8 cellular contexts compared by ENCODE assay signal in genomic region chr20:56411759-56412472, GRCh38. TPM values are rescaled to one million over a fixed set of nuclear protein-coding genes. Genes with fewer than 3 reads are reported as not detected.
DNase-seq lines count a peak whose midpoint lies in the region; ATAC-seq and TF ChIP-seq lines count a peak whose summit lies in the region.

CASS4 (plus strand) TSS chr20:56412260; CDS start chr20:56412459, 199 bp downstream.

- peak within 1 kb of the TSS; percentile 15 to 44 (median 38) for H3K4me3 ChIP-seq in liver (ENCODE audit: low read depth in 1 of 3, low read length in 3 of 3)
- H3K4me3 ChIP-seq in upper lobe of left lung, result peak within 1 kb of the TSS; percentile 6 to 42 (median 36)

- H3K27ac ChIP-seq in liver (ENCODE audit: low read depth in 1 of 2, low read length in 2 of 2), result peak within 1 kb of the TSS; percentile 78 to 83
- H3K27ac ChIP-seq in upper lobe of left lung, result peak within 1 kb of the TSS; percentile 77 to 89 (median 86)

- H3K36me3 Mint-ChIP-seq in activated CD4-positive, alpha-beta T cell treated with anti-CD3 and anti-CD28 coated beads, Interleukin-2, amount 10 ng/mL, durations not matched to agents 24 days and 14 days (ENCODE audit: low read depth), result peaks cover 53% of the 10 kb centered on the region
- peaks cover 3% of the 10 kb centered on the region for H3K36me3 Mint-ChIP-seq in IgD-negative memory B cell
- peaks cover 17% of the 10 kb centered on the region for H3K36me3 Mint-ChIP-seq in osteocyte (ENCODE audit: unreplicated experiment)

- peak; percentile 37 to 40 for TF ChIP-seq RAD21 in liver (IDR thresholded peaks at IDR 0.05)

- ATAC-seq in upper lobe of left lung (ENCODE audit: low FRiP score in 2 of 2), result peak; percentile 84 to 87

- H3K4me1 ChIP-seq in liver (ENCODE audit: control insufficient read depth in 4 of 4, insufficient read depth in 4 of 4, low read length in 3 of 4) (peaks cover 2 to 30% (median 23%) of the 10 kb centered on the region in 4 donors), upper lobe of left lung (peaks cover 10 to 23% (median 14%) of the 10 kb centered on the region in 4 donors)

- TF ChIP-seq POLR2A in upper lobe of left lung (IDR thresholded peaks at IDR 0.05), result peak in 1 of 4 donors; percentile 55

- WGBS in liver, result 12% methylated on average over 10 of the region's 10 CpGs
- WGBS in upper lobe of left lung, 2 donors, result 42 to 51% methylated on average over 10 of the region's 10 CpGs

- H3K36me3 ChIP-seq in liver (ENCODE audit: control insufficient read depth in 4 of 4, insufficient read depth in 3 of 4, low read depth in 1 of 4, low read length in 3 of 4), result peaks cover 6 to 8% (median 7%) of the 10 kb centered on the region in 4 donors
- peaks cover 9 to 14% (median 11%) of the 10 kb centered on the region in 4 donors for H3K36me3 ChIP-seq in upper lobe of left lung

- H3K27ac Mint-ChIP-seq in activated CD4-positive, alpha-beta T cell treated with anti-CD3 and anti-CD28 coated beads, Interleukin-2, amount 10 ng/mL, durations not matched to agents 24 days and 14 days, result peak within 1 kb of the TSS; percentile 94
- H3K27ac Mint-ChIP-seq in IgD-negative memory B cell (peak within 1 kb of the TSS in 2 of 3 donors; percentile 41 to 63), osteocyte (ENCODE audit: unreplicated experiment) (no peak within 1 kb of the TSS)

- H3K27me3 ChIP-seq in liver (ENCODE audit: control insufficient read depth in 4 of 4, insufficient read depth in 4 of 4, low read length in 3 of 4), result no peaks in the 10 kb centered on the region
- no peaks in the 10 kb centered on the region for H3K27me3 ChIP-seq in upper lobe of left lung

- peak; percentile 80 for DNase-seq in activated CD4-positive, alpha-beta T cell treated with anti-CD3 and anti-CD28 coated beads, Interleukin-2, amount 10 ng/mL, durations not matched to agents 24 days and 14 days
- no peak for DNase-seq in activated CD4-positive, alpha-beta T cell treated with anti-CD3 and anti-CD28 coated beads for 1 hour
- DNase-seq in amniotic epithelial cell (ENCODE audit: low read depth) (peak; percentile 87), upper lobe of left lung (peak in 1 of 2 donors; percentile 57), NCI-H1417 treated with DMSO at 0.1 percent for 48 hours (lab: John Stamatoyannopoulos, UW) (no peak), osteocyte (ENCODE audit: extremely low spot score, unreplicated experiment) (no peak)

- no peaks in the 10 kb centered on the region for H3K27me3 Mint-ChIP-seq in activated CD4-positive, alpha-beta T cell treated with anti-CD3 and anti-CD28 coated beads, Interleukin-2, amount 10 ng/mL, durations not matched to agents 24 days and 14 days
- no peaks in the 10 kb centered on the region for H3K27me3 Mint-ChIP-seq in IgD-negative memory B cell
- no peaks in the 10 kb centered on the region for H3K27me3 Mint-ChIP-seq in osteocyte (ENCODE audit: unreplicated experiment)

- H3K4me1 Mint-ChIP-seq in activated CD4-positive, alpha-beta T cell treated with anti-CD3 and anti-CD28 coated beads, Interleukin-2, amount 10 ng/mL, durations not matched to agents 24 days and 14 days, result peaks cover 41% of the 10 kb centered on the region
- H3K4me1 Mint-ChIP-seq in IgD-negative memory B cell, result peaks cover 8 to 11% (median 10%) of the 10 kb centered on the region in 3 donors
- no peaks in the 10 kb centered on the region for H3K4me1 Mint-ChIP-seq in osteocyte (ENCODE audit: unreplicated experiment)

- TF ChIP-seq EP300 in upper lobe of left lung (IDR thresholded peaks at IDR 0.05), result no peak

- H3K9me3 ChIP-seq in liver (ENCODE audit: control insufficient read depth in 4 of 4, low read length in 3 of 4), result no peaks in the 10 kb centered on the region
- no peaks in the 10 kb centered on the region for H3K9me3 ChIP-seq in upper lobe of left lung

- TF ChIP-seq CTCF in liver (IDR thresholded peaks at IDR 0.05; ENCODE audit: low read depth, low read length, missing input control), result no peak
- TF ChIP-seq CTCF in upper lobe of left lung (IDR thresholded peaks at IDR 0.05), result peak in 1 of 6 experiments; percentile 22
- no peak for TF ChIP-seq CTCF in osteocyte (IDR thresholded peaks at IDR 0.05)

- peak within 1 kb of the TSS in 1 of 2 donors; percentile 30 for H3K9ac ChIP-seq in liver (ENCODE audit: low read depth in 1 of 2, low read length in 2 of 2)

- intact Hi-C loops in activated CD4-positive, alpha-beta T cell treated with anti-CD3 and anti-CD28 coated beads, Interleukin-2, amount 10 ng/mL, durations not matched to agents 24 days and 14 days (cut with micrococcal nuclease), result loop anchor here (1.0 kb wide), 1 partner anchor 12 kb away; no protein-coding TSS in a partner anchor

- H3K9me3 Mint-ChIP-seq in activated CD4-positive, alpha-beta T cell treated with anti-CD3 and anti-CD28 coated beads, Interleukin-2, amount 10 ng/mL, durations not matched to agents 24 days and 14 days, result peaks cover 4% of the 10 kb centered on the region
- no peaks in the 10 kb centered on the region for H3K9me3 Mint-ChIP-seq in IgD-negative memory B cell
- H3K9me3 Mint-ChIP-seq in osteocyte (ENCODE audit: unreplicated experiment), result no peaks in the 10 kb centered on the region

- peak within 1 kb of the TSS; percentile 74 for H3K4me3 Mint-ChIP-seq in activated CD4-positive, alpha-beta T cell treated with anti-CD3 and anti-CD28 coated beads, Interleukin-2, amount 10 ng/mL, durations not matched to agents 24 days and 14 days
- H3K4me3 Mint-ChIP-seq in IgD-negative memory B cell (peak within 1 kb of the TSS in 3 of 4 donors; percentile 30 to 54 (median 48)), osteocyte (ENCODE audit: unreplicated experiment) (no peak within 1 kb of the TSS)

TF ChIP-seq in liver, 16 proteins besides CTCF, POLR2A, EP300 and RAD21 (continues in another document):
- TF ChIP-seq FOXA1 (IDR thresholded peaks at IDR 0.05) (no peak), EGR1 (IDR thresholded peaks at IDR 0.05; ENCODE audit: low read depth in 2 of 2) (peak in 1 of 2 donors; percentile 64), ZBTB33 (IDR thresholded peaks at IDR 0.05) (no peak), FOXA2 (IDR thresholded peaks at IDR 0.05) (peak; percentile 17), HNF4G (IDR thresholded peaks at IDR 0.05) (peak; percentile 41), SP1 (IDR thresholded peaks at IDR 0.05) (peak; percentile 92), YY1 (IDR thresholded peaks at IDR 0.05) (peak; percentile 72), JUND (IDR thresholded peaks at IDR 0.05) (peak in 1 of 2 donors; percentile 39), RXRA (IDR thresholded peaks at IDR 0.05) (peak in 1 of 2 donors; percentile 71), NR2F2 (IDR thresholded peaks at IDR 0.05) (peak; percentile 90), ATF3 (IDR thresholded peaks at IDR 0.05) (no peak), MAX (IDR thresholded peaks at IDR 0.05) (peak; percentile 80), GABPA (IDR thresholded peaks at IDR 0.05 in 1 of 2, conservative IDR thresholded peaks at IDR 0.05 in 1 of 2) (peak in 1 of 2 donors; percentile 54), TAF1 (conservative IDR thresholded peaks at IDR 0.05) (peak; percentile 66), HNF4A (conservative IDR thresholded peaks at IDR 0.05) (peak; percentile 82 to 86)

RNA-seq across cellular contexts. Expression of gene CASS4, which starts in this region (rescaled TPM):
- total RNA-seq in activated CD4-positive, alpha-beta T cell treated with anti-CD3 and anti-CD28 coated beads, Interleukin-2, amount 10 ng/mL, durations not matched to agents 24 days and 14 days, result 2.8 and 3.1 TPM in 2 replicates
- polyA plus RNA-seq in IgD-negative memory B cell, result 0.34 TPM
- 1 to 10 TPM; 1.4 to 1.6 TPM for total RNA-seq in liver
- under 1 TPM; 0.26 to 0.77 TPM for polyA plus RNA-seq in liver
- total RNA-seq in upper lobe of left lung, result 10 to 100 TPM; 13.4 to 31.4 (median 19.5) TPM
- 0.13 TPM in 1 of 2 replicates, not detected in the other for total RNA-seq in osteocyte

Comparison
In these comparisons a context has a peak if more than half of its experiments do, and no peak if none do; other contexts are left out.
1. DNase-seq: peak in activated CD4-positive, alpha-beta T cell treated with anti-CD3 and anti-CD28 coated beads, Interleukin-2, amount 10 ng/mL, durations not matched to agents 24 days and 14 days (single experiment) and amniotic epithelial cell (single experiment); none in activated CD4-positive, alpha-beta T cell treated with anti-CD3 and anti-CD28 coated beads for 1 hour (single experiment), NCI-H1417 treated with DMSO at 0.1 percent for 48 hours (single experiment) and osteocyte (single experiment).